ENCODE assay signal across 1 cellular context in the genomic region with DNA sequence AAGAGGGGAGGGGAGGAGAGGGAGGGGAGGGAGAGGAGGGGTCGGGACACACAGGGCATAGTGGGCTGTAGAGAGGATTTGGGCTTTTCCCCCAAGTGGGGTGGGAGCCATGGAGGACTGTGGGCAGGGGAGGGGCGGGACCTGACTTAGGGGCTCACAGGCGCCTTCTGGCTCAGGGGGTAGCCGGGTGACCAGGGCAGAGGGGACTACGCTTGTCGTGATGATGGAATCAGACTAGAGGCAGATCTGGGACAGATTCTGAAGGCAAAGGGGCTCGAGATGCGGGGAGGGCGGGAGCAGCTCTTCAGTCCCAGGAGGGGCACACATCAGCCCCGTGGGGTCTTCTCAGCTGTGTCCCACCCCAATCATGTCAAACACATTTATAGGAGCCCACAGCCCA.
A peak's percentile ranks its signal among the peaks of the same experiment; 100 is the strongest.
TF ChIP-seq lines count a peak whose summit lies in the region.

No MANE protein-coding gene starts in this region.

TF ChIP-seq in K562, 482 proteins besides CTCF, POLR2A, EP300 and RAD21:
- TF ChIP-seq COPS2 (conservative IDR thresholded peaks at IDR 0.05): no peak
- peak; percentile 66 for TF ChIP-seq POLR2G (IDR thresholded peaks at IDR 0.05; ENCODE audit: low read depth, low read length)
